Comparison of ENCODE assay signal across 15 cellular contexts in genomic region chr1:152460529-152460899, GRCh38. TPM values are rescaled to one million over a fixed set of nuclear protein-coding genes. Genes with fewer than 3 reads are reported as not detected.
DNase-seq lines count a peak whose midpoint lies in the region; ATAC-seq, FAIRE-seq and TF ChIP-seq lines count a peak whose summit lies in the region.
"Had no signal": no experiment of that assay in that cellular context is flagged by ENCODE, and none has a peak within 500 bp of the region (broad histone marks: within the 10 kb centered on the region; RNA-seq: fewer than 3 reads in every experiment).

No MANE protein-coding gene starts in this region.

- no peaks in the 10 kb centered on the region for H3K4me1 ChIP-seq in breast epithelium
- peaks cover 6% of the 10 kb centered on the region for H3K4me1 ChIP-seq in Loucy (ENCODE audit: insufficient read depth, low read length, poor library complexity, severe bottlenecking)
- peaks cover 10% of the 10 kb centered on the region for H3K4me1 ChIP-seq in GM12878 (ENCODE audit: control insufficient read depth, insufficient read depth, low read length)
- no peaks in the 10 kb centered on the region for H3K4me1 ChIP-seq in Peyer's patch
- H3K4me1 ChIP-seq: pancreas, SJSA1 had no signal

- H3K9me3 ChIP-seq in breast epithelium (no peaks in the 10 kb centered on the region), Loucy (ENCODE audit: insufficient read depth, low read depth, low read length) (no peaks in the 10 kb centered on the region), GM12878 (replicated peaks; ENCODE audit: control insufficient read depth, insufficient read depth, low read length) (no peaks in the 10 kb centered on the region), Peyer's patch (no peaks in the 10 kb centered on the region)
- H3K9me3 ChIP-seq: pancreas, SJSA1, suprapubic skin had no signal

- H3K27ac Mint-ChIP-seq in MCF 10A (ENCODE audit: low read depth, unreplicated experiment) = no peak overlapping the region
- H3K27ac Mint-ChIP-seq in stimulated activated effector memory CD8-positive, alpha-beta T cell treated with anti-CD3 and anti-CD28 coated beads, Interleukin-12 subunit alpha, Interleukin-12 subunit beta, amount 100 ng/mL, for 72 hours = peak overlapping the region; percentile 78

- H3K36me3 ChIP-seq in breast epithelium = no peaks in the 10 kb centered on the region
- H3K36me3 ChIP-seq in Loucy (ENCODE audit: insufficient read depth, low read length) = no peaks in the 10 kb centered on the region
- no peaks in the 10 kb centered on the region for H3K36me3 ChIP-seq in GM12878 (ENCODE audit: control insufficient read depth in 2 of 2, insufficient read depth in 2 of 2, low read length in 1 of 2)
- H3K36me3 ChIP-seq in Peyer's patch = no peaks in the 10 kb centered on the region
- H3K36me3 ChIP-seq: pancreas, SJSA1, suprapubic skin had no signal

- H3K9me3 Mint-ChIP-seq in MCF 10A (ENCODE audit: unreplicated experiment) = peaks cover under 1% of the 10 kb centered on the region
- H3K9me3 Mint-ChIP-seq in stimulated activated effector memory CD8-positive, alpha-beta T cell treated with anti-CD3 and anti-CD28 coated beads, Interleukin-12 subunit alpha, Interleukin-12 subunit beta, amount 100 ng/mL, for 72 hours = no peaks in the 10 kb centered on the region

- no peaks in the 10 kb centered on the region for H3K9me2 ChIP-seq in Loucy (replicated peaks; ENCODE audit: low read depth, low read length)

- H3K27me3 ChIP-seq in breast epithelium (peaks cover 0 to 4% of the 10 kb centered on the region in 2 donors), Loucy (ENCODE audit: insufficient read depth, low read length, poor library complexity, severe bottlenecking) (no peaks in the 10 kb centered on the region), GM12878 (replicated peaks in 1 of 2; ENCODE audit: control insufficient read depth in 2 of 2, insufficient read depth in 2 of 2, low read length in 1 of 2) (no peaks in the 10 kb centered on the region), Peyer's patch (no peaks in the 10 kb centered on the region)
- H3K27me3 ChIP-seq: pancreas, SJSA1, suprapubic skin had no signal

- no peak for TF ChIP-seq POLR2A in breast epithelium (IDR thresholded peaks at IDR 0.05)
- TF ChIP-seq POLR2A in GM12878 (IDR thresholded peaks at IDR 0.05; ENCODE audit: low read depth, low read length) = no peak
- no peak for TF ChIP-seq POLR2A in Peyer's patch (IDR thresholded peaks at IDR 0.05)

- intact Hi-C loops in breast epithelium (cut with DNase I; ENCODE audit: low total_unique reads) (no loop called here), MCF 10A (cut with micrococcal nuclease) (no loop called here), GM12878 (cut with micrococcal nuclease; ENCODE audit: unreplicated experiment) (no loop called here)

- H3F3A ChIP-seq in Loucy (ENCODE audit: low read depth) = no peaks in the 10 kb centered on the region

- FAIRE-seq in GM12878 (lab: Jason Lieb, UNC) = no peak
- FAIRE-seq: kidney, pancreas had no signal

- H3K27ac ChIP-seq in breast epithelium (no peak overlapping the region), GM12878 (ENCODE audit: control insufficient read depth, insufficient read depth) (no peak overlapping the region), Peyer's patch (peak overlapping the region in 2 of 4 donors; percentile 31 to 66)
- H3K27ac ChIP-seq: pancreas, SJSA1, suprapubic skin had no signal

- no peak for ATAC-seq in GM12878
- no peak for ATAC-seq in stimulated activated effector memory CD8-positive, alpha-beta T cell treated with anti-CD3 and anti-CD28 coated beads, Interleukin-12 subunit alpha, Interleukin-12 subunit beta, amount 100 ng/mL, for 72 hours

- H3K4me1 Mint-ChIP-seq in MCF 10A (ENCODE audit: insufficient read depth, unreplicated experiment) = peaks cover 17% of the 10 kb centered on the region
- peaks cover 30% of the 10 kb centered on the region for H3K4me1 Mint-ChIP-seq in stimulated activated effector memory CD8-positive, alpha-beta T cell treated with anti-CD3 and anti-CD28 coated beads, Interleukin-12 subunit alpha, Interleukin-12 subunit beta, amount 100 ng/mL, for 72 hours

- peak in 2 of 3 donors; percentile 2 to 3 for TF ChIP-seq CTCF in breast epithelium (IDR thresholded peaks at IDR 0.05)
- no peak for TF ChIP-seq CTCF in MCF 10A (IDR thresholded peaks at IDR 0.05; ENCODE audit: unreplicated experiment)
- 0 out of 2 replicates have a peak, but pooled peaks have one; percentile 24 for TF ChIP-seq CTCF in Loucy (conservative IDR thresholded peaks at IDR 0.05; ENCODE audit: low read length)
- no peak for TF ChIP-seq CTCF in GM12878 (IDR thresholded peaks at IDR 0.05 in 2 of 3, conservative IDR thresholded peaks at IDR 0.05 in 1 of 3; ENCODE audit: control insufficient read depth in 2 of 3, extremely low read depth in 1 of 3, insufficient read depth in 1 of 3, low read depth in 3 of 3, low read length in 3 of 3)
- TF ChIP-seq CTCF in Peyer's patch (IDR thresholded peaks at IDR 0.05) = no peak

- no peak for DNase-seq in breast epithelium (ENCODE audit: low spot score in 2 of 2)
- DNase-seq in MCF 10A (ENCODE audit: unreplicated experiment) = no peak
- no peak for DNase-seq in GM12878 (ENCODE audit: low read depth, low spot score)
- no peak for DNase-seq in stimulated activated effector memory CD8-positive, alpha-beta T cell treated with anti-CD3 and anti-CD28 coated beads, Interleukin-12 subunit alpha, Interleukin-12 subunit beta, amount 100 ng/mL, for 72 hours (ENCODE audit: low spot score in 2 of 2)
- DNase-seq in NCI-H524 treated with DMSO at 0.1 percent for 48 hours (lab: John Stamatoyannopoulos, UW) = no peak
- DNase-seq in DMS153 treated with DMSO at 0.1 percent for 48 hours (lab: John Stamatoyannopoulos, UW; ENCODE audit: unreplicated experiment) = no peak
- no peak for DNase-seq in Peyer's patch
- DNase-seq: kidney, NCI-H2081 treated with DMSO at 0.1 percent for 48 hours had no signal

- POLR2A ChIA-PET in MCF 10A (lab: Yijun Ruan, JAX) (interaction anchor here (0.7 to 0.9 kb wide), 2 partner anchors 112 to 231 kb away, joined by 4 read pairs; no protein-coding TSS in a partner anchor), GM12878 (lab: Charles Lee) (interaction anchor here (0.7 kb wide), 1 partner anchor 843 kb away, joined by 3 read pairs; no protein-coding TSS in a partner anchor)

- H3K4me2 ChIP-seq in Loucy (ENCODE audit: low read depth, low read length, poor library complexity, severe bottlenecking) (peak overlapping the region; percentile 62), GM12878 (ENCODE audit: control insufficient read depth, insufficient read depth) (peak overlapping the region; percentile 84)

- SMC1A ChIA-PET in GM12878 (lab: Charles Lee; ENCODE audit: uncharacterized antibody, unreplicated experiment) = interaction anchor here (2.4 kb wide), 1 partner anchor 7 kb away, joined by 8 read pairs; no protein-coding TSS in a partner anchor

- no peaks in the 10 kb centered on the region for H3K36me3 Mint-ChIP-seq in MCF 10A (ENCODE audit: insufficient read depth, unreplicated experiment)
- H3K36me3 Mint-ChIP-seq in stimulated activated effector memory CD8-positive, alpha-beta T cell treated with anti-CD3 and anti-CD28 coated beads, Interleukin-12 subunit alpha, Interleukin-12 subunit beta, amount 100 ng/mL, for 72 hours = no peaks in the 10 kb centered on the region

- no peaks in the 10 kb centered on the region for H3K79me2 ChIP-seq in Loucy (ENCODE audit: insufficient read depth, low read length)
- H3K79me2 ChIP-seq in GM12878 (ENCODE audit: control insufficient read depth, insufficient read depth, low read length) = no peaks in the 10 kb centered on the region

- H3K4me3 Mint-ChIP-seq in MCF 10A (ENCODE audit: unreplicated experiment) = no peak overlapping the region
- peak overlapping the region; percentile 46 for H3K4me3 Mint-ChIP-seq in stimulated activated effector memory CD8-positive, alpha-beta T cell treated with anti-CD3 and anti-CD28 coated beads, Interleukin-12 subunit alpha, Interleukin-12 subunit beta, amount 100 ng/mL, for 72 hours

- TF ChIP-seq EP300 in GM12878 (IDR thresholded peaks at IDR 0.05; ENCODE audit: borderline replicate concordance in 1 of 2, control insufficient read depth in 1 of 2, low read depth in 2 of 2, low read length in 2 of 2) = no peak

- peak overlapping the region; percentile 100 for H2AFZ ChIP-seq in Loucy (ENCODE audit: low read length)
- peak overlapping the region; percentile 72 for H2AFZ ChIP-seq in GM12878 (ENCODE audit: control insufficient read depth, low read depth, low read length)

- H3K4me3 ChIP-seq in breast epithelium (no peak overlapping the region), Loucy (ENCODE audit: low read length, poor library complexity, severe bottlenecking) (no peak overlapping the region), GM12878 (peak overlapping the region; percentile 58; the same call in 1 of the 2 replicates), Peyer's patch (no peak overlapping the region)
- H3K4me3 ChIP-seq: pancreas, SJSA1, suprapubic skin had no signal

- no TSS peak for BruUV-seq in MCF 10A (replicated peaks; lab: Mats Ljungman, UMichigan)
- BruUV-seq in GM12878 (replicated peaks; lab: Mats Ljungman, UMichigan) = no TSS peak

- H3K9ac ChIP-seq in Loucy (ENCODE audit: low read depth, low read length, poor library complexity, severe bottlenecking) (no peak overlapping the region), GM12878 (ENCODE audit: control insufficient read depth, insufficient read depth, low read length) (no peak overlapping the region)

- no peak for TF ChIP-seq RAD21 in GM12878 (IDR thresholded peaks at IDR 0.05; ENCODE audit: insufficient read depth, low read depth, low read length)

- no peaks in the 10 kb centered on the region for H4K20me1 ChIP-seq in Loucy (ENCODE audit: insufficient read depth, low read length, poor library complexity, severe bottlenecking)
- no peaks in the 10 kb centered on the region for H4K20me1 ChIP-seq in GM12878 (ENCODE audit: control insufficient read depth, insufficient read depth)

- in situ Hi-C loops in GM12878 (cut with MboI) = no loop called here

- H3K27me3 Mint-ChIP-seq in MCF 10A (ENCODE audit: insufficient read depth, unreplicated experiment) = no peaks in the 10 kb centered on the region

- RAD21 ChIA-PET in GM12878 (lab: Charles Lee; ENCODE audit: unreplicated experiment) = interaction anchor here (1.1 to 3.0 kb wide), 5 partner anchors 10 to 412 kb away, joined by 6 to 63 read pairs (median 7); no protein-coding TSS in a partner anchor

- 2% methylated on average over 3 of the region's 3 CpGs for whole genome bisulfite sequencing in GM12878 (ENCODE audit: insufficient coverage, insufficient replicate concordance, low lambda C conversion rate, missing lambda C conversion rate)

- CTCF ChIA-PET in MCF 10A (lab: Yijun Ruan, JAX) (interaction anchor here (0.6 to 3.6 kb wide), 39 partner anchors 10 to 838 kb away, joined by 3 to 187 read pairs (median 10); partner anchors contain the start of gene HRNR), GM12878 (lab: Yijun Ruan, JAX) (interaction anchor here (0.9 to 3.5 kb wide), 15 partner anchors 9 to 546 kb away, joined by 3 to 145 read pairs (median 19); no protein-coding TSS in a partner anchor)

RNA-seq across cellular contexts. Expression of gene CRNN, which starts 46.5 kb away (rescaled TPM):
- total RNA-seq in breast epithelium (under 1 TPM in 1 of 3 donors, not detected in 2; 0.66 TPM), MCF 10A (2022) (not detected in 2 replicates), GM12878 (2014; rRNA removed) (not detected in 2 replicates), GM12878 (2014; rRNA removed; fragmentation: Illumina TruSeq; extraction: Trizol) (not detected in 2 replicates), GM12878 (2021) (not detected in 2 replicates), Peyer's patch (under 1 TPM in 1 of 4 donors, not detected in 3; 0.67 TPM)
- not detected in 2 replicates for total RNA-seq in GM12878 (2013; cell fraction: nucleolus; rRNA removed)
- polyA plus RNA-seq in GM12878 (2011; ENCODE audit: low read depth) = not detected
- polyA plus RNA-seq in GM12878 (2011; rRNA removed) (not detected in 2 replicates), GM12878 (2014; fragmentation: Illumina TruSeq; extraction: Trizol) (not detected in 2 replicates), GM12878 (2014; fragmentation: Nextera tagmentation; extraction: Ambion mirVana) (not detected), GM12878 (2014; rRNA removed) (not detected in 2 replicates), GM12878 (2016; fragmentation: Nextera tagmentation; extraction: Ambion mirVana) (not detected)
- not detected in 2 replicates for polyA plus RNA-seq in GM12878 (2011; cell fraction: cytosol; rRNA removed)
- polyA plus RNA-seq in GM12878 (2011; cell fraction: nucleus; rRNA removed) = not detected in 2 replicates
- polyA plus RNA-seq in GM12878 (2012) = not detected in 2 replicates
- not detected in 2 replicates for polyA minus RNA-seq in GM12878 (2011; rRNA and poly(A)+ RNA removed)
- polyA minus RNA-seq in GM12878 (2011; cell fraction: cytosol; rRNA and poly(A)+ RNA removed) = not detected in 2 replicates
- not detected in 2 replicates for polyA minus RNA-seq in GM12878 (2011; cell fraction: nucleus; rRNA and poly(A)+ RNA removed)
- total RNA-seq: epithelial cell of proximal tubule, glomerular endothelial cell, kidney, pancreas had no signal

RNA-seq across cellular contexts. Expression of gene LCE5A, which starts 50.1 kb away (rescaled TPM):
- total RNA-seq in breast epithelium = not detected
- not detected in 2 replicates for total RNA-seq in MCF 10A (2022)
- not detected in 2 replicates for total RNA-seq in GM12878 (2013; cell fraction: nucleolus; rRNA removed)
- not detected in 2 replicates for total RNA-seq in GM12878 (2014; rRNA removed)
- total RNA-seq in GM12878 (2014; rRNA removed; fragmentation: Illumina TruSeq; extraction: Trizol) = not detected in 2 replicates
- not detected in 2 replicates for total RNA-seq in GM12878 (2021)
- not detected for polyA plus RNA-seq in GM12878 (2011; ENCODE audit: low read depth)
- polyA plus RNA-seq in GM12878 (2011; rRNA removed) = not detected in 2 replicates
- polyA plus RNA-seq in GM12878 (2011; cell fraction: cytosol; rRNA removed) = not detected in 2 replicates
- not detected in 2 replicates for polyA plus RNA-seq in GM12878 (2011; cell fraction: nucleus; rRNA removed)
- not detected in 2 replicates for polyA plus RNA-seq in GM12878 (2012)
- not detected in 2 replicates for polyA plus RNA-seq in GM12878 (2014; fragmentation: Illumina TruSeq; extraction: Trizol)
- not detected for polyA plus RNA-seq in GM12878 (2014; fragmentation: Nextera tagmentation; extraction: Ambion mirVana)
- polyA plus RNA-seq in GM12878 (2014; rRNA removed) = not detected in 2 replicates
- polyA plus RNA-seq in GM12878 (2016; fragmentation: Nextera tagmentation; extraction: Ambion mirVana) = not detected
- not detected in 2 replicates for polyA minus RNA-seq in GM12878 (2011; rRNA and poly(A)+ RNA removed)
- not detected in 2 replicates for polyA minus RNA-seq in GM12878 (2011; cell fraction: cytosol; rRNA and poly(A)+ RNA removed)
- polyA minus RNA-seq in GM12878 (2011; cell fraction: nucleus; rRNA and poly(A)+ RNA removed) = not detected in 2 replicates
- total RNA-seq in Peyer's patch = not detected
- total RNA-seq: epithelial cell of proximal tubule, glomerular endothelial cell, kidney, pancreas, SJSA1 had no signal
- polyA plus RNA-seq: pancreas had no signal

RNA-seq across cellular contexts. Expression of gene CRCT1, which starts 53.8 kb away (rescaled TPM):
- not detected for total RNA-seq in breast epithelium
- total RNA-seq in MCF 10A (2022) = not detected in 2 replicates
- not detected in 2 replicates for total RNA-seq in GM12878 (2013; cell fraction: nucleolus; rRNA removed)
- not detected in 2 replicates for total RNA-seq in GM12878 (2014; rRNA removed)
- total RNA-seq in GM12878 (2014; rRNA removed; fragmentation: Illumina TruSeq; extraction: Trizol) = not detected in 2 replicates
- total RNA-seq in GM12878 (2021) = not detected in 2 replicates
- polyA plus RNA-seq in GM12878 (2011; ENCODE audit: low read depth) = not detected
- polyA plus RNA-seq in GM12878 (2011; rRNA removed) = not detected in 2 replicates
- not detected in 2 replicates for polyA plus RNA-seq in GM12878 (2011; cell fraction: cytosol; rRNA removed)
- not detected in 2 replicates for polyA plus RNA-seq in GM12878 (2011; cell fraction: nucleus; rRNA removed)
- not detected in 2 replicates for polyA plus RNA-seq in GM12878 (2012)
- polyA plus RNA-seq in GM12878 (2014; fragmentation: Illumina TruSeq; extraction: Trizol) = not detected in 2 replicates
- polyA plus RNA-seq in GM12878 (2014; fragmentation: Nextera tagmentation; extraction: Ambion mirVana) = not detected
- not detected in 2 replicates for polyA plus RNA-seq in GM12878 (2014; rRNA removed)
- not detected for polyA plus RNA-seq in GM12878 (2016; fragmentation: Nextera tagmentation; extraction: Ambion mirVana)
- not detected in 2 replicates for polyA minus RNA-seq in GM12878 (2011; rRNA and poly(A)+ RNA removed)
- polyA minus RNA-seq in GM12878 (2011; cell fraction: cytosol; rRNA and poly(A)+ RNA removed) = not detected in 2 replicates
- polyA minus RNA-seq in GM12878 (2011; cell fraction: nucleus; rRNA and poly(A)+ RNA removed) = not detected in 2 replicates
- total RNA-seq in Peyer's patch = not detected
- total RNA-seq: glomerular endothelial cell, kidney, pancreas, SJSA1 had no signal

Comparison
In these comparisons a context has a peak if more than half of its experiments do, and no peak if none do; other contexts are left out.
1. CTCF ChIP-seq: peak in breast epithelium (2 of 3) and Loucy (single experiment); none in MCF 10A (single experiment), GM12878 (0 of 3) and Peyer's patch (0 of 6).